1 cellular context compared by ENCODE assay signal in the genomic region with DNA sequence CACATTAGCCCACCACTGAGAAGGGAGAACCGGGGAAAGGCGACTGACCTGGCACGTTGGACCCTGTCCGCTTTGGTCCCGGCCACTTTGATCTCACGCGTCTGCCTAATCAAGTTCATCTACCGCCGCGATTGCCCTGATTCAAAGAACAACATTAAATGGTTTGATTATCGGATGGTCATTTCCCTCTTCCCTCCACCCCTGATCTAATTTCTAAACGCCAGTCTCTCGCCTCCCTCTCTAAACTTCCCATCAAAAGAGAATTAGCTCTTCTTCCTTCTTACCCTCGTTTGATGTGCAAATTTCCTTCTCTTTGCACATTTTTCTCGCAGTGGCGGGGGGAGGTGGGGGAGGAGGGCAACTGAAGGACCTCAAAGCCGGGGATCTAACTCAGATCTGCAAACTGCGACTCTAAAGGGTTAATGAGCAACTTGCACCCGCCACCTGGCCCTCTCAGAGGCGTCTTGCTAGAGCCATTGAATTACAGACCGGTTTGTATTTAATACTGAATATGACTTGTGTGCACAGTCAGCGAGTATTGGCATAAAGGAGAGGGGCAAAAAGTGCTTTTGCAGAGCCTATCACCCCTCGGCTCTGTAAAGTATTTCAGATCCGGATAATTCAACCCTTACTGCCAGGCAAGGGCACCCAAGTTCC.
A peak's percentile ranks its signal among the peaks of the same experiment; 100 is the strongest.
TF ChIP-seq lines count a peak whose summit lies in the region.

No MANE protein-coding gene starts in this region.

TF ChIP-seq in HepG2, 621 proteins besides CTCF, POLR2A, EP300 and RAD21 (continued from another document and continues in another):
- TF ChIP-seq, protein P1, sequence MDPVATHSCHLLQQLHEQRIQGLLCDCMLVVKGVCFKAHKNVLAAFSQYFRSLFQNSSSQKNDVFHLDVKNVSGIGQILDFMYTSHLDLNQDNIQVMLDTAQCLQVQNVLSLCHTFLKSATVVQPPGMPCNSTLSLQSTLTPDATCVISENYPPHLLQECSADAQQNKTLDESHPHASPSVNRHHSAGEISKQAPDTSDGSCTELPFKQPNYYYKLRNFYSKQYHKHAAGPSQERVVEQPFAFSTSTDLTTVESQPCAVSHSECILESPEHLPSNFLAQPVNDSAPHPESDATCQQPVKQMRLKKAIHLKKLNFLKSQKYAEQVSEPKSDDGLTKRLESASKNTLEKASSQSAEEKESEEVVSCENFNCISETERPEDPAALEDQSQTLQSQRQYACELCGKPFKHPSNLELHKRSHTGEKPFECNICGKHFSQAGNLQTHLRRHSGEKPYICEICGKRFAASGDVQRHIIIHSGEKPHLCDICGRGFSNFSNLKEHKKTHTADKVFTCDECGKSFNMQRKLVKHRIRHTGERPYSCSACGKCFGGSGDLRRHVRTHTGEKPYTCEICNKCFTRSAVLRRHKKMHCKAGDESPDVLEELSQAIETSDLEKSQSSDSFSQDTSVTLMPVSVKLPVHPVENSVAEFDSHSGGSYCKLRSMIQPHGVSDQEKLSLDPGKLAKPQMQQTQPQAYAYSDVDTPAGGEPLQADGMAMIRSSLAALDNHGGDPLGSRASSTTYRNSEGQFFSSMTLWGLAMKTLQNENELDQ (CRISPR knock-in tag; IDR thresholded peaks at IDR 0.05; ENCODE audit: borderline replicate concordance), result no peak
- TF ChIP-seq ZNF24 (IDR thresholded peaks at IDR 0.05) (no peak), ZNF354B (CRISPR knock-in tag; IDR thresholded peaks at IDR 0.05) (no peak), BHLHE40 (IDR thresholded peaks at IDR 0.05; ENCODE audit: low read length) (0 out of 2 replicates have a peak, but pooled peaks have one; percentile 23), GLI4 (CRISPR knock-in tag; IDR thresholded peaks at IDR 0.05; ENCODE audit: borderline replicate concordance) (no peak), ZHX1 (CRISPR knock-in tag; IDR thresholded peaks at IDR 0.05; ENCODE audit: low read depth) (peak; percentile 18; the same call in 1 of the 2 replicates), MYNN (CRISPR knock-in tag; IDR thresholded peaks at IDR 0.05; ENCODE audit: low read depth) (no peak), HOXA5 (CRISPR knock-in tag; IDR thresholded peaks at IDR 0.05) (no peak), TIGD3 (CRISPR knock-in tag; IDR thresholded peaks at IDR 0.05; ENCODE audit: borderline replicate concordance) (no peak), HOXD1 (CRISPR knock-in tag; IDR thresholded peaks at IDR 0.05) (no peak), ZNF652 (CRISPR knock-in tag; IDR thresholded peaks at IDR 0.05; ENCODE audit: borderline replicate concordance, low read depth) (peak; percentile 91), TCF7L2 (IDR thresholded peaks at IDR 0.05; ENCODE audit: low read depth, low read length) (peak; percentile 10; the same call in 1 of the 2 replicates), WIZ (CRISPR knock-in tag; IDR thresholded peaks at IDR 0.05) (no peak), MAFK (conservative IDR thresholded peaks at IDR 0.05 in 1 of 2, IDR thresholded peaks at IDR 0.05 in 1 of 2; ENCODE audit: low read length in 2 of 2) (peak in 1 of 2 experiments; percentile 28; a peak in 1 of 4 replicates), GATAD2A (CRISPR knock-in tag; IDR thresholded peaks at IDR 0.05) (0 out of 2 replicates have a peak, but pooled peaks have one; percentile 8), HDAC2 (CRISPR knock-in tag; IDR thresholded peaks at IDR 0.05) (no peak), PREB (CRISPR knock-in tag; IDR thresholded peaks at IDR 0.05) (no peak), ZNF749 (CRISPR knock-in tag; IDR thresholded peaks at IDR 0.05; ENCODE audit: borderline replicate concordance) (peak; percentile 66; the same call in 1 of the 2 replicates), ZNF234 (CRISPR knock-in tag; conservative IDR thresholded peaks at IDR 0.05) (peak; percentile 75), ZNF800 (CRISPR knock-in tag; IDR thresholded peaks at IDR 0.05) (no peak), MTERF4 (CRISPR knock-in tag; IDR thresholded peaks at IDR 0.05) (no peak), ZGPAT (CRISPR knock-in tag; IDR thresholded peaks at IDR 0.05) (no peak), ZNF883 (CRISPR knock-in tag; IDR thresholded peaks at IDR 0.05; ENCODE audit: not compliant biosample characterization) (no peak), IRX3 (CRISPR knock-in tag; IDR thresholded peaks at IDR 0.05; ENCODE audit: borderline replicate concordance, low read depth) (no peak), ZFP36L1 (CRISPR knock-in tag; IDR thresholded peaks at IDR 0.05) (0 out of 2 replicates have a peak, but pooled peaks have one; percentile 42), ZNF841 (CRISPR knock-in tag; IDR thresholded peaks at IDR 0.05; ENCODE audit: borderline replicate concordance) (0 out of 2 replicates have a peak, but pooled peaks have one; percentile 16), HHEX (CRISPR knock-in tag; IDR thresholded peaks at IDR 0.05) (no peak), ZNF598 (CRISPR knock-in tag; IDR thresholded peaks at IDR 0.05; ENCODE audit: borderline replicate concordance) (no peak)
- TF ChIP-seq, protein P2, sequence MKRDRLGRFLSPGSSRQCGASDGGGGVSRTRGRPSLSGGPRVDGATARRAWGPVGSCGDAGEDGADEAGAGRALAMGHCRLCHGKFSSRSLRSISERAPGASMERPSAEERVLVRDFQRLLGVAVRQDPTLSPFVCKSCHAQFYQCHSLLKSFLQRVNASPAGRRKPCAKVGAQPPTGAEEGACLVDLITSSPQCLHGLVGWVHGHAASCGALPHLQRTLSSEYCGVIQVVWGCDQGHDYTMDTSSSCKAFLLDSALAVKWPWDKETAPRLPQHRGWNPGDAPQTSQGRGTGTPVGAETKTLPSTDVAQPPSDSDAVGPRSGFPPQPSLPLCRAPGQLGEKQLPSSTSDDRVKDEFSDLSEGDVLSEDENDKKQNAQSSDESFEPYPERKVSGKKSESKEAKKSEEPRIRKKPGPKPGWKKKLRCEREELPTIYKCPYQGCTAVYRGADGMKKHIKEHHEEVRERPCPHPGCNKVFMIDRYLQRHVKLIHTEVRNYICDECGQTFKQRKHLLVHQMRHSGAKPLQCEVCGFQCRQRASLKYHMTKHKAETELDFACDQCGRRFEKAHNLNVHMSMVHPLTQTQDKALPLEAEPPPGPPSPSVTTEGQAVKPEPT (CRISPR knock-in tag; IDR thresholded peaks at IDR 0.05; ENCODE audit: low read depth), result no peak; the same call in 1 of the 2 replicates
- TF ChIP-seq, protein P3, sequence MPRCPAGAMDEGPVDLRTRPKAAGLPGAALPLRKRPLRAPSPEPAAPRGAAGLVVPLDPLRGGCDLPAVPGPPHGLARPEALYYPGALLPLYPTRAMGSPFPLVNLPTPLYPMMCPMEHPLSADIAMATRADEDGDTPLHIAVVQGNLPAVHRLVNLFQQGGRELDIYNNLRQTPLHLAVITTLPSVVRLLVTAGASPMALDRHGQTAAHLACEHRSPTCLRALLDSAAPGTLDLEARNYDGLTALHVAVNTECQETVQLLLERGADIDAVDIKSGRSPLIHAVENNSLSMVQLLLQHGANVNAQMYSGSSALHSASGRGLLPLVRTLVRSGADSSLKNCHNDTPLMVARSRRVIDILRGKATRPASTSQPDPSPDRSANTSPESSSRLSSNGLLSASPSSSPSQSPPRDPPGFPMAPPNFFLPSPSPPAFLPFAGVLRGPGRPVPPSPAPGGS (CRISPR knock-in tag; IDR thresholded peaks at IDR 0.05), result no peak
- TF ChIP-seq, protein P4, sequence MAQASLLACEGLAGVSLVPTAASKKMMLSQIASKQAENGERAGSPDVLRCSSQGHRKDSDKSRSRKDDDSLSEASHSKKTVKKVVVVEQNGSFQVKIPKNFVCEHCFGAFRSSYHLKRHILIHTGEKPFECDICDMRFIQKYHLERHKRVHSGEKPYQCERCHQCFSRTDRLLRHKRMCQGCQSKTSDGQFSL (CRISPR knock-in tag; IDR thresholded peaks at IDR 0.05), result 0 out of 2 replicates have a peak, but pooled peaks have one; percentile 7
- TF ChIP-seq, protein P5, sequence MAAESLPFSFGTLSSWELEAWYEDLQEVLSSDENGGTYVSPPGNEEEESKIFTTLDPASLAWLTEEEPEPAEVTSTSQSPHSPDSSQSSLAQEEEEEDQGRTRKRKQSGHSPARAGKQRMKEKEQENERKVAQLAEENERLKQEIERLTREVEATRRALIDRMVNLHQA (CRISPR knock-in tag; IDR thresholded peaks at IDR 0.05), result no peak
- TF ChIP-seq, protein P6, sequence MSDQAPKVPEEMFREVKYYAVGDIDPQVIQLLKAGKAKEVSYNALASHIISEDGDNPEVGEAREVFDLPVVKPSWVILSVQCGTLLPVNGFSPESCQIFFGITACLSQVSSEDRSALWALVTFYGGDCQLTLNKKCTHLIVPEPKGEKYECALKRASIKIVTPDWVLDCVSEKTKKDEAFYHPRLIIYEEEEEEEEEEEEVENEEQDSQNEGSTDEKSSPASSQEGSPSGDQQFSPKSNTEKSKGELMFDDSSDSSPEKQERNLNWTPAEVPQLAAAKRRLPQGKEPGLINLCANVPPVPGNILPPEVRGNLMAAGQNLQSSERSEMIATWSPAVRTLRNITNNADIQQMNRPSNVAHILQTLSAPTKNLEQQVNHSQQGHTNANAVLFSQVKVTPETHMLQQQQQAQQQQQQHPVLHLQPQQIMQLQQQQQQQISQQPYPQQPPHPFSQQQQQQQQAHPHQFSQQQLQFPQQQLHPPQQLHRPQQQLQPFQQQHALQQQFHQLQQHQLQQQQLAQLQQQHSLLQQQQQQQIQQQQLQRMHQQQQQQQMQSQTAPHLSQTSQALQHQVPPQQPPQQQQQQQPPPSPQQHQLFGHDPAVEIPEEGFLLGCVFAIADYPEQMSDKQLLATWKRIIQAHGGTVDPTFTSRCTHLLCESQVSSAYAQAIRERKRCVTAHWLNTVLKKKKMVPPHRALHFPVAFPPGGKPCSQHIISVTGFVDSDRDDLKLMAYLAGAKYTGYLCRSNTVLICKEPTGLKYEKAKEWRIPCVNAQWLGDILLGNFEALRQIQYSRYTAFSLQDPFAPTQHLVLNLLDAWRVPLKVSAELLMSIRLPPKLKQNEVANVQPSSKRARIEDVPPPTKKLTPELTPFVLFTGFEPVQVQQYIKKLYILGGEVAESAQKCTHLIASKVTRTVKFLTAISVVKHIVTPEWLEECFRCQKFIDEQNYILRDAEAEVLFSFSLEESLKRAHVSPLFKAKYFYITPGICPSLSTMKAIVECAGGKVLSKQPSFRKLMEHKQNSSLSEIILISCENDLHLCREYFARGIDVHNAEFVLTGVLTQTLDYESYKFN (CRISPR knock-in tag; conservative IDR thresholded peaks at IDR 0.05), result no peak
